ENCODE assay signal across 10 cellular contexts in genomic region chr7:45073031-45073842, GRCh38. TPM values are rescaled to one million over a fixed set of nuclear protein-coding genes. Genes with fewer than 3 reads are reported as not detected.
DNase-seq lines count a peak whose midpoint lies in the region; ATAC-seq and TF ChIP-seq lines count a peak whose summit lies in the region.
"Had no signal": no experiment of that assay in that cellular context is flagged by ENCODE, and none has a peak within 500 bp of the region (broad histone marks: within the 10 kb centered on the region; RNA-seq: fewer than 3 reads in every experiment).

No MANE protein-coding gene starts in this region.

- DNase-seq in activated naive CD4-positive, alpha-beta T cell treated with anti-CD3 and anti-CD28 coated beads for 36 hours = no peak
- DNase-seq in activated naive CD4-positive, alpha-beta T cell treated with Interleukin-2 at 50 U/mL for 16 hours = no peak
- peak; percentile 78 for DNase-seq in SK-N-SH
- peak in 5 of 10 donors; percentile 56 to 81 (median 74) for DNase-seq in dorsolateral prefrontal cortex
- peak; percentile 15 for DNase-seq in retina
- DNase-seq in NCI-H2081 (lab: John Stamatoyannopoulos, UW) = no peak
- DNase-seq in HPDE6-E6E7 (ENCODE audit: extremely low spot score) = no peak
- DNase-seq: NCI-H1436 treated with DMSO at 0.1 percent for 48 hours had no signal

- no peaks in the 10 kb centered on the region for H3K9me3 Mint-ChIP-seq in activated naive CD4-positive, alpha-beta T cell treated with anti-CD3 and anti-CD28 coated beads for 36 hours

- WGBS in SK-N-SH (ENCODE audit: low lambda C conversion rate) = 79% methylated on average over 19 of the region's 19 CpGs

- H3K36me3 ChIP-seq in SK-N-SH (replicated peaks in 1 of 2; ENCODE audit: control insufficient read depth in 1 of 2, insufficient read depth in 2 of 2, low read length in 1 of 2) = peaks cover 7 to 72% of the 10 kb centered on the region in 2 experiments

- H3K4me3 ChIP-seq in SK-N-SH (ENCODE audit: low read depth in 2 of 2, low read length in 1 of 2) (no peak overlapping the region), dorsolateral prefrontal cortex (peak overlapping the region in 46 of 59 donors; percentile 2 to 55 (median 28))

- ATAC-seq in HG02870 (IDR thresholded peaks at IDR 0.05; ENCODE audit: unreplicated experiment) = no peak

- H3K27ac ChIP-seq in SK-N-SH (ENCODE audit: low read depth in 2 of 2, low read length in 1 of 2) (peak overlapping the region in 1 of 2 experiments; percentile 91; a peak in 2 of 4 replicates), dorsolateral prefrontal cortex (peak overlapping the region; percentile 28 to 93 (median 85))
- H3K27ac ChIP-seq: epithelial cell of prostate had no signal

- POLR2A ChIA-PET in SK-N-SH (lab: Yijun Ruan, JAX) = interaction anchor here (0.5 to 3.7 kb wide), 13 partner anchors 7 to 467 kb away, joined by 3 to 28 read pairs (median 5); partner anchors contain the start of genes CCM2, NACAD, OGDH and TBRG4

- peaks cover 32% of the 10 kb centered on the region for H3K36me3 Mint-ChIP-seq in activated naive CD4-positive, alpha-beta T cell treated with anti-CD3 and anti-CD28 coated beads for 36 hours (ENCODE audit: low read depth)

- H3K4me1 Mint-ChIP-seq in activated naive CD4-positive, alpha-beta T cell treated with anti-CD3 and anti-CD28 coated beads for 36 hours (ENCODE audit: low read depth) = no peaks in the 10 kb centered on the region

- no peak overlapping the region for H2AFZ ChIP-seq in SK-N-SH (ENCODE audit: low read depth)

- TF ChIP-seq EP300 in SK-N-SH (IDR thresholded peaks at IDR 0.05; ENCODE audit: borderline replicate concordance in 1 of 2, low read depth in 1 of 2, low read length in 1 of 2) = no peak; a peak in 1 of 4 replicates

- H3K27ac Mint-ChIP-seq in activated naive CD4-positive, alpha-beta T cell treated with anti-CD3 and anti-CD28 coated beads for 36 hours = peak overlapping the region; percentile 44

- H3K9ac ChIP-seq in SK-N-SH = no peak overlapping the region

- TF ChIP-seq CTCF in SK-N-SH (IDR thresholded peaks at IDR 0.05) (no peak), dorsolateral prefrontal cortex (IDR thresholded peaks at IDR 0.05 in 54 of 56, conservative IDR thresholded peaks at IDR 0.05 in 2 of 56; ENCODE audit: low read depth in 1 of 56, partially characterized antibody in 56 of 56) (peak in 4 of 56 donors; percentile 5 to 15 (median 9))

- no peak overlapping the region for H3K4me2 ChIP-seq in SK-N-SH

- peaks cover 5% of the 10 kb centered on the region for H4K20me1 ChIP-seq in SK-N-SH (ENCODE audit: insufficient read depth)

- H3K4me1 ChIP-seq in SK-N-SH (ENCODE audit: control insufficient read depth in 1 of 2, insufficient read depth in 2 of 2, low read depth in 1 of 2, low read length in 1 of 2) = peaks cover 0 to 40% of the 10 kb centered on the region in 2 experiments; a peak in 1 of 4 replicates

- no peaks in the 10 kb centered on the region for H3K9me2 ChIP-seq in SK-N-SH

- intact Hi-C loops in activated naive CD4-positive, alpha-beta T cell treated with anti-CD3 and anti-CD28 coated beads for 36 hours (cut with micrococcal nuclease) = no loop called here
- intact Hi-C loops in dorsolateral prefrontal cortex (cut with DNase I) = loop anchor here in 1 of 2 donors (5.0 kb wide), 1 partner anchor 71 kb away; the partner anchor contains the start of gene CCM2

- no peaks in the 10 kb centered on the region for H3K9me3 ChIP-seq in SK-N-SH

- H3K27me3 Mint-ChIP-seq in activated naive CD4-positive, alpha-beta T cell treated with anti-CD3 and anti-CD28 coated beads for 36 hours (ENCODE audit: low read depth) = no peaks in the 10 kb centered on the region

- TF ChIP-seq RAD21 in SK-N-SH (IDR thresholded peaks at IDR 0.05; ENCODE audit: low read length) = peak; percentile 58

- H3K79me2 ChIP-seq in SK-N-SH (ENCODE audit: insufficient read depth) = peaks cover 3% of the 10 kb centered on the region; the same call in 1 of the 2 replicates

- no peaks in the 10 kb centered on the region for H3K27me3 ChIP-seq in SK-N-SH (ENCODE audit: insufficient read depth)
- H3K27me3 ChIP-seq in dorsolateral prefrontal cortex = no peaks in the 10 kb centered on the region

- CTCF ChIA-PET in activated naive CD4-positive, alpha-beta T cell treated with anti-CD3 and anti-CD28 coated beads for 36 hours (lab: Charles Lee) = no interaction called here
- CTCF ChIA-PET in SK-N-SH (lab: Yijun Ruan, JAX) = interaction anchor here (0.6 to 6.6 kb wide), 24 partner anchors 15 to 507 kb away, joined by 3 to 36 read pairs (median 4); partner anchors contain the start of genes NACAD and TBRG4

- H3F3A ChIP-seq in SK-N-SH (replicated peaks; ENCODE audit: insufficient read depth) = no peaks in the 10 kb centered on the region

- H3K4me3 Mint-ChIP-seq in activated naive CD4-positive, alpha-beta T cell treated with anti-CD3 and anti-CD28 coated beads for 36 hours = no peak overlapping the region

TF ChIP-seq in SK-N-SH, 30 proteins besides CTCF, POLR2A, EP300 and RAD21:
- TF ChIP-seq CHD2 (IDR thresholded peaks at IDR 0.05; ENCODE audit: low read length, partially characterized antibody) = peak; percentile 64
- 0 out of 2 replicates have a peak, but pooled peaks have one; percentile 11 for TF ChIP-seq POLR2AphosphoS5 (IDR thresholded peaks at IDR 0.05; ENCODE audit: low read depth, low read length)
- TF ChIP-seq, protein P1, sequence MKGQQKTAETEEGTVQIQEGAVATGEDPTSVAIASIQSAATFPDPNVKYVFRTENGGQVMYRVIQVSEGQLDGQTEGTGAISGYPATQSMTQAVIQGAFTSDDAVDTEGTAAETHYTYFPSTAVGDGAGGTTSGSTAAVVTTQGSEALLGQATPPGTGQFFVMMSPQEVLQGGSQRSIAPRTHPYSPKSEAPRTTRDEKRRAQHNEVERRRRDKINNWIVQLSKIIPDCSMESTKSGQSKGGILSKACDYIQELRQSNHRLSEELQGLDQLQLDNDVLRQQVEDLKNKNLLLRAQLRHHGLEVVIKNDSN (IDR thresholded peaks at IDR 0.05; ENCODE audit: borderline replicate concordance, low read depth) = no peak

RNA-seq across cellular contexts. Expression of gene NACAD, which starts 15.5 kb away (rescaled TPM):
- under 1 TPM; 0.05 TPM for total RNA-seq in activated naive CD4-positive, alpha-beta T cell treated with anti-CD3 and anti-CD28 coated beads for 36 hours
- 1.5 and 2.8 TPM in 2 replicates for polyA plus RNA-seq in SK-N-SH (2012; rRNA removed)
- 1.1 and 1.9 TPM in 2 replicates for polyA plus RNA-seq in SK-N-SH (2012; cell fraction: cytosol; rRNA removed)
- 5.8 and 9.2 TPM in 2 replicates for polyA plus RNA-seq in SK-N-SH (2012; cell fraction: nucleus; rRNA removed)
- 100 to 1,000 TPM in 34 of 120 experiments, 10 to 100 TPM in 86; 52.6 to 238 (median 83.3) TPM for total RNA-seq in dorsolateral prefrontal cortex

RNA-seq across cellular contexts. Expression of gene TBRG4, which starts 38.3 kb away (rescaled TPM):
- total RNA-seq in activated naive CD4-positive, alpha-beta T cell treated with anti-CD3 and anti-CD28 coated beads for 36 hours = 100 to 1,000 TPM; 127 to 136 TPM
- polyA plus RNA-seq in SK-N-SH (2012; rRNA removed) = 76.2 and 89.4 TPM in 2 replicates
- polyA plus RNA-seq in SK-N-SH (2012; cell fraction: cytosol; rRNA removed) = 29.3 and 48.3 TPM in 2 replicates
- polyA plus RNA-seq in SK-N-SH (2012; cell fraction: nucleus; rRNA removed) = 211 and 212 TPM in 2 replicates
- 10 to 100 TPM; 39.3 to 66.1 (median 52.5) TPM for total RNA-seq in dorsolateral prefrontal cortex

Comparison
In these comparisons a context has a peak if more than half of its experiments do, and no peak if none do; other contexts are left out.
1. DNase-seq: peak in SK-N-SH (single experiment) and retina (single experiment); none in activated naive CD4-positive, alpha-beta T cell treated with anti-CD3 and anti-CD28 coated beads for 36 hours (single experiment), activated naive CD4-positive, alpha-beta T cell treated with Interleukin-2 at 50 U/mL for 16 hours (single experiment), NCI-H2081 (0 of 2) and HPDE6-E6E7 (single experiment).
2. H3K4me3 ChIP-seq: peak in dorsolateral prefrontal cortex (46 of 59); none in SK-N-SH (0 of 2).
3. RNA of gene NACAD, which starts 15.5 kb away (total RNA-seq): 52.6 to 238 TPM in dorsolateral prefrontal cortex; 0.05 TPM in activated naive CD4-positive, alpha-beta T cell treated with anti-CD3 and anti-CD28 coated beads for 36 hours; every median in the first group is over 10 times any median in the second.